In the genomic region with DNA sequence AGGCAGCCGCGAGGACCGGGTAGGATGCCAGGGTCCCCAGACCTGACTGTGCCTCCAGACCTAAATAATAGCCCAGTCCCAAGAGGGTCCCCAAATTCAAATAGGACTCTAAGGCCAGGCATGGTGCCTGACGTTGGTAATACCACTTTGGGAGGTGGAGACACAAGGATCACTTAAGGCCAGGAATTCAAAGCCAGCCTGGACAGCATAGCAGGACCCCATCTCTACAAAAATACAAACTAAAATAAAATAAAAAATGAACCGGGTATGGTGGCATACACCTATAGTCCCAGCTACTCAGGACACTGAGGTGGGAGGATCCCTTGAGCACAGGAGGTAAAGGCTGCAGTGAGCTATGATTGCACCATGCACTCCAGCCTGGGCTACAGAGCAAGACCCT, we compare ENCODE assay signal across 10 cellular contexts. TPM values are rescaled to one million over a fixed set of nuclear protein-coding genes. Genes with fewer than 3 reads are reported as not detected.
"Had no signal": no experiment of that assay in that cellular context is flagged by ENCODE, and none has a peak within 500 bp of the region (broad histone marks: within the 10 kb centered on the region; RNA-seq: fewer than 3 reads in every experiment).

No MANE protein-coding gene starts in this region.

- ATAC-seq: HCT116 had no signal

- H3K9ac ChIP-seq: GM23248 had no signal

- H3K36me3 ChIP-seq: HAP-1 had no signal

- H2AFZ ChIP-seq: GM23248 had no signal

- H3K4me3 ChIP-seq: GM23248, HAP-1 had no signal

- H3K27ac ChIP-seq: GM23248 had no signal

- DNase-seq: GM23248, GOT3, Kasumi-1, KG1 had no signal

- H3K9me3 ChIP-seq: HAP-1 had no signal

RNA-seq across cellular contexts. Expression of gene APLP1, which starts 5.4 kb away (rescaled TPM):
- polyA plus RNA-seq: IgD-negative memory B cell had no signal

RNA-seq across cellular contexts. Expression of gene KIRREL2, which starts 6.3 kb away (rescaled TPM):
- total RNA-seq: GM23248, HT-29 had no signal
- polyA plus RNA-seq: GM23248, IgD-negative memory B cell had no signal

RNA-seq across cellular contexts. Expression of gene NPHS1, which starts 10.7 kb away (rescaled TPM):
- total RNA-seq: GM23248, H4, H7, HT-29 had no signal
- polyA plus RNA-seq: GM23248, IgD-negative memory B cell had no signal

RNA-seq across cellular contexts. Expression of gene HCST, which starts 39.3 kb away (rescaled TPM):
- total RNA-seq: GM23248, H4, HT-29 had no signal
